10 cellular contexts compared by ENCODE assay signal in the genomic region with DNA sequence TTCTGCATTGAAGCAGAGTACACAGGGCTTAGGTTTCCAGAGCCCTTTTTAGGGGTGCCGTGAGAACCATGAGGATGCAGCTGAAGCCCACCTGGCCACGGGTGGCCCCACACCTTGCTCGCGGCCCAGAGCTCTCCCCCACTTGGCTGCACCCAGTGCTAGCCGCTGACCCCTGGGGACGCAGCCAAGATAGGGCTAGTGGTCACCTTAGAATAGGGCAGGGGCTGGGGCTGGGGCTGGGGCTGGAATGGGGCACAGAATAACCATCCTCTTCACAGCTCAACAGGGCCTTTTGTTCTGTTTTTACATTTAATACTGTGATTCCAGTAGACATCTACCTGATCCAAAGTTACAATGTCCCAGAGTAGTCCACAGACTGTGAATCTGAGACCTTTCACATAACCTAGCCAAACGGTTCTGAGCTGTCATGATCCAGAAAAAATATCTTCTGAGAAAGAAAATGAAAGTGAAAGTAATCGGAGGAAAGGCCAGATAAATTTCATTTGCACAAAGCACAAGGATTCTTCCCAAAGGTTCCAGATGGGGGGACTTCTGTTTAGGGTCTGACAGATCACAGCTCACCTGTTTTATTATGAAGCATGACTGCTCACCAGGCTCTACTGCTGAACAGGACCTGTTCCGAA.
DNase-seq lines count a peak whose midpoint lies in the region; ATAC-seq and TF ChIP-seq lines count a peak whose summit lies in the region.
"Had no signal": no experiment of that assay in that cellular context is flagged by ENCODE, and none has a peak within 500 bp of the region (broad histone marks: within the 10 kb centered on the region; RNA-seq: fewer than 3 reads in every experiment).

No MANE protein-coding gene starts in this region.

- DNase-seq in AG10803 (ENCODE audit: low read depth) = peak; percentile 8
- no peak for DNase-seq in IMR-90
- peak; percentile 28 for DNase-seq in choroid plexus epithelial cell (ENCODE audit: low read depth)
- no peak for DNase-seq in naive thymus-derived CD8-positive, alpha-beta T cell
- no peak for DNase-seq in NCI-H1105 treated with DMSO at 0.1 percent for 48 hours (lab: John Stamatoyannopoulos, UW)
- DNase-seq in islet precursor cell = no peak
- DNase-seq in NCI-H2081 treated with DMSO at 0.1 percent for 48 hours (lab: John Stamatoyannopoulos, UW) = no peak
- no peak for DNase-seq in T-helper 9 cell
- DNase-seq: NK-92 treated with Interleukin-12 subunit alpha and Interleukin-12 subunit beta, amount 100 ng/mL, for 24 hours; pancreas had no signal

- dilution Hi-C loops in IMR-90 (cut with HindIII; ENCODE audit: low sequenced_read_pairs, unreplicated experiment) = no loop called here

- H3K4ac ChIP-seq in IMR-90 (ENCODE audit: low read depth, low read length) = no peak overlapping the region

- H2BK15ac ChIP-seq in IMR-90 (ENCODE audit: low read depth, low read length) = no peak overlapping the region

- no peak overlapping the region for H4K5ac ChIP-seq in IMR-90 (ENCODE audit: low read depth, low read length)

- H2BK20ac ChIP-seq in IMR-90 (ENCODE audit: low read depth, low read length) = no peak overlapping the region

- no peak overlapping the region for H3K27ac ChIP-seq in IMR-90 (ENCODE audit: insufficient read depth, low read length)
- H3K27ac ChIP-seq: pancreas had no signal

- H2AFZ ChIP-seq in IMR-90 (replicated peaks; ENCODE audit: low read length, poor library complexity) = no peak overlapping the region

- H3K56ac ChIP-seq in IMR-90 (ENCODE audit: extremely low read depth, insufficient read depth, low read length) = no peak overlapping the region

- H3K4me2 ChIP-seq in IMR-90 (ENCODE audit: low read depth, low read length) = peak overlapping the region; percentile 81

- no peak overlapping the region; a peak in 1 of 4 replicates for H4K8ac ChIP-seq in IMR-90 (ENCODE audit: low read depth in 2 of 2, low read length in 2 of 2)

- H4K20me1 ChIP-seq in IMR-90 (ENCODE audit: insufficient read depth, low read length) = no peaks in the 10 kb centered on the region

- peaks cover 0 to 9% (median 3%) of the 10 kb centered on the region in 5 donors for H3K27me3 Mint-ChIP-seq in naive thymus-derived CD8-positive, alpha-beta T cell

- H2AK9ac ChIP-seq in IMR-90 (replicated peaks; ENCODE audit: low read depth, low read length, poor library complexity) = no peak overlapping the region

- peak overlapping the region in 9 of 10 donors; percentile 10 to 65 (median 41) for H3K4me3 Mint-ChIP-seq in naive thymus-derived CD8-positive, alpha-beta T cell

- no peak overlapping the region for H2BK120ac ChIP-seq in IMR-90 (ENCODE audit: low read depth, low read length)

- H3K18ac ChIP-seq in IMR-90 (ENCODE audit: low read depth, low read length) = no peak overlapping the region

- peaks cover 0 to 2% (median 0%) of the 10 kb centered on the region in 9 donors for H3K9me3 Mint-ChIP-seq in naive thymus-derived CD8-positive, alpha-beta T cell

- no peak overlapping the region for H3K9ac ChIP-seq in IMR-90 (ENCODE audit: low read depth, low read length)

- in situ Hi-C loops in IMR-90 (cut with MboI; ENCODE audit: low sequenced_read_pairs) = no loop called here

- intact Hi-C loops in IMR-90 (cut with micrococcal nuclease) = no loop called here

- H3K27ac Mint-ChIP-seq in naive thymus-derived CD8-positive, alpha-beta T cell = peak overlapping the region in 5 of 10 donors; percentile 33 to 75 (median 67)

- TF ChIP-seq POLR2A in IMR-90 (IDR thresholded peaks at IDR 0.05; ENCODE audit: low read depth, low read length) = no peak

- no peaks in the 10 kb centered on the region for H3K4me1 ChIP-seq in IMR-90 (ENCODE audit: control insufficient read depth, insufficient read depth, low read length)
- H3K4me1 ChIP-seq: pancreas had no signal

- H3K79me1 ChIP-seq in IMR-90 (ENCODE audit: low read depth in 1 of 2, low read length in 2 of 2) = no peaks in the 10 kb centered on the region

- no peaks in the 10 kb centered on the region for H3K9me1 ChIP-seq in IMR-90 (ENCODE audit: insufficient read depth, low read length)

- BruUV-seq in IMR-90 (replicated peaks; lab: Mats Ljungman, UMichigan) = no TSS peak

- 40% methylated on average over 1 of the region's 9 CpGs; no CpG with 5 or more reads in 1 of the 2 experiments for WGBS in IMR-90 (ENCODE audit: extremely low coverage in 2 of 2, insufficient read length in 1 of 2), 2 experiments

- H3K4me3 ChIP-seq in AG10803 (ENCODE audit: low read length) (peak overlapping the region; percentile 58), IMR-90 (ENCODE audit: insufficient read depth, low read depth, low read length) (peak overlapping the region; percentile 32; the same call in 1 of the 2 replicates), choroid plexus epithelial cell (ENCODE audit: low read depth, low read length) (peak overlapping the region; percentile 36)

- no peaks in the 10 kb centered on the region for H3K36me3 ChIP-seq in IMR-90 (ENCODE audit: control insufficient read depth, insufficient read depth, low read length)
- H3K36me3 ChIP-seq: pancreas had no signal

- POLR2A ChIA-PET in IMR-90 (lab: Charles Lee; ENCODE audit: unreplicated experiment) = no interaction called here
- POLR2A ChIA-PET in naive thymus-derived CD8-positive, alpha-beta T cell (lab: Charles Lee) = no interaction called here

- CTCF ChIA-PET in IMR-90 (lab: Yijun Ruan, JAX) = interaction anchor here (0.6 kb wide), 1 partner anchor 1621 kb away, joined by 3 read pairs; no protein-coding TSS in a partner anchor

- H2AK5ac ChIP-seq in IMR-90 (ENCODE audit: low read depth, low read length) = no peak overlapping the region

- H3K14ac ChIP-seq in IMR-90 (replicated peaks; ENCODE audit: low read depth, low read length) = no peak overlapping the region

- TF ChIP-seq CTCF in AG10803 (conservative IDR thresholded peaks at IDR 0.05; ENCODE audit: low read length) (no peak), IMR-90 (conservative IDR thresholded peaks at IDR 0.05; ENCODE audit: low read depth, low read length) (no peak), choroid plexus epithelial cell (conservative IDR thresholded peaks at IDR 0.05; ENCODE audit: low read depth, low read length) (no peak)

- TF ChIP-seq RAD21 in IMR-90 (IDR thresholded peaks at IDR 0.05; ENCODE audit: low read length) = no peak

- H4K91ac ChIP-seq in IMR-90 (ENCODE audit: insufficient read depth, low read depth, low read length) = no peak overlapping the region

- no peaks in the 10 kb centered on the region for H3K27me3 ChIP-seq in IMR-90 (ENCODE audit: control insufficient read depth, insufficient read depth, low read length)
- H3K27me3 ChIP-seq: pancreas had no signal

- H3K23ac ChIP-seq in IMR-90 (ENCODE audit: low read depth, low read length) = no peak overlapping the region

- peaks cover 0 to 13% (median 7%) of the 10 kb centered on the region in 4 donors for H3K4me1 Mint-ChIP-seq in naive thymus-derived CD8-positive, alpha-beta T cell

- peaks cover 7% of the 10 kb centered on the region for H3K9me3 ChIP-seq in IMR-90 (ENCODE audit: control insufficient read depth, insufficient read depth, low read length)
- H3K9me3 ChIP-seq: pancreas had no signal

- no peaks in the 10 kb centered on the region for H3K36me3 Mint-ChIP-seq in naive thymus-derived CD8-positive, alpha-beta T cell

- no peak overlapping the region for H2BK5ac ChIP-seq in IMR-90 (ENCODE audit: low read depth, low read length, poor library complexity, severe bottlenecking)

- peak; percentile 49 for ATAC-seq in IMR-90 (ENCODE audit: low read depth)
- no peak for ATAC-seq in naive thymus-derived CD8-positive, alpha-beta T cell

TF ChIP-seq in IMR-90, 13 proteins besides CTCF, POLR2A, EP300 and RAD21:
- TF ChIP-seq NFE2L2 (IDR thresholded peaks at IDR 0.05; ENCODE audit: low read depth, low read length) (no peak), RFX5 (IDR thresholded peaks at IDR 0.05; ENCODE audit: low read depth, low read length) (no peak), RCOR1 (IDR thresholded peaks at IDR 0.05; ENCODE audit: insufficient replicate concordance, low read length) (no peak), MXI1 (IDR thresholded peaks at IDR 0.05; ENCODE audit: borderline replicate concordance, low read depth, low read length) (no peak), SMC3 (IDR thresholded peaks at IDR 0.05; ENCODE audit: low read depth, low read length) (no peak), MAZ (IDR thresholded peaks at IDR 0.05; ENCODE audit: borderline replicate concordance, low read depth, low read length) (no peak), CEBPB (IDR thresholded peaks at IDR 0.05; ENCODE audit: low read depth, low read length) (no peak), FOS (IDR thresholded peaks at IDR 0.05; ENCODE audit: low read depth, low read length) (no peak), MAFK (IDR thresholded peaks at IDR 0.05; ENCODE audit: low read depth, low read length) (no peak), BHLHE40 (IDR thresholded peaks at IDR 0.05; ENCODE audit: low read depth, low read length) (no peak), CHD1 (IDR thresholded peaks at IDR 0.05; ENCODE audit: low read depth, low read length) (no peak)
- TF ChIP-seq, protein P1, sequence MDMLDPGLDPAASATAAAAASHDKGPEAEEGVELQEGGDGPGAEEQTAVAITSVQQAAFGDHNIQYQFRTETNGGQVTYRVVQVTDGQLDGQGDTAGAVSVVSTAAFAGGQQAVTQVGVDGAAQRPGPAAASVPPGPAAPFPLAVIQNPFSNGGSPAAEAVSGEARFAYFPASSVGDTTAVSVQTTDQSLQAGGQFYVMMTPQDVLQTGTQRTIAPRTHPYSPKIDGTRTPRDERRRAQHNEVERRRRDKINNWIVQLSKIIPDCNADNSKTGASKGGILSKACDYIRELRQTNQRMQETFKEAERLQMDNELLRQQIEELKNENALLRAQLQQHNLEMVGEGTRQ (IDR thresholded peaks at IDR 0.05; ENCODE audit: low read depth, low read length) = no peak
- TF ChIP-seq, protein P2, sequence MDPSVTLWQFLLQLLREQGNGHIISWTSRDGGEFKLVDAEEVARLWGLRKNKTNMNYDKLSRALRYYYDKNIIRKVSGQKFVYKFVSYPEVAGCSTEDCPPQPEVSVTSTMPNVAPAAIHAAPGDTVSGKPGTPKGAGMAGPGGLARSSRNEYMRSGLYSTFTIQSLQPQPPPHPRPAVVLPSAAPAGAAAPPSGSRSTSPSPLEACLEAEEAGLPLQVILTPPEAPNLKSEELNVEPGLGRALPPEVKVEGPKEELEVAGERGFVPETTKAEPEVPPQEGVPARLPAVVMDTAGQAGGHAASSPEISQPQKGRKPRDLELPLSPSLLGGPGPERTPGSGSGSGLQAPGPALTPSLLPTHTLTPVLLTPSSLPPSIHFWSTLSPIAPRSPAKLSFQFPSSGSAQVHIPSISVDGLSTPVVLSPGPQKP (IDR thresholded peaks at IDR 0.05; ENCODE audit: borderline replicate concordance, low read depth, low read length) = no peak

Comparison
In these comparisons a context has a peak if more than half of its experiments do, and no peak if none do; other contexts are left out.
1. DNase-seq: peak in AG10803 (single experiment) and choroid plexus epithelial cell (single experiment); none in IMR-90 (single experiment), naive thymus-derived CD8-positive, alpha-beta T cell (0 of 10), NCI-H1105 treated with DMSO at 0.1 percent for 48 hours (single experiment), islet precursor cell (single experiment), NCI-H2081 treated with DMSO at 0.1 percent for 48 hours (single experiment) and T-helper 9 cell (single experiment).
2. Peak in every context shown above with its lines, with median percentiles within 50 percentile points of each other: H3K4me3 ChIP-seq.